In genomic region chr20:37373020-37373592, GRCh38 we compare ENCODE assay signal across 24 cellular contexts. TPM values are rescaled to one million over a fixed set of nuclear protein-coding genes. Genes with fewer than 3 reads are reported as not detected.
DNase-seq lines count a peak whose midpoint lies in the region; ATAC-seq, FAIRE-seq and TF ChIP-seq lines count a peak whose summit lies in the region.
"Had no signal": no experiment of that assay in that cellular context is flagged by ENCODE, and none has a peak within 500 bp of the region (broad histone marks: within the 10 kb centered on the region; RNA-seq: fewer than 3 reads in every experiment).

No MANE protein-coding gene starts in this region.

- WGBS in K562 (ENCODE audit: insufficient coverage, low coverage, missing lambda C conversion rate), result 92% methylated on average over 10 of the region's 10 CpGs
- WGBS in endodermal cell (ENCODE audit: insufficient coverage in 1 of 2, insufficient read length in 1 of 2), 2 experiments, result 97 to 98% methylated on average over 6 to 9 of the region's 10 CpGs

- H3K36me3 ChIP-seq in K562 (ENCODE audit: control insufficient read depth, insufficient read depth, low read length) (no peaks in the 10 kb centered on the region), tibial artery (peaks cover 0 to 13% (median 0%) of the 10 kb centered on the region in 3 donors), endodermal cell (ENCODE audit: control insufficient read depth, insufficient read depth, low read length) (peaks cover 67% of the 10 kb centered on the region)
- H3K36me3 ChIP-seq: BE2C had no signal

- intact Hi-C loops in K562 (cut with micrococcal nuclease) (no loop called here), posterior vena cava (cut with DNase I) (loop anchor here in 1 of 2 donors (5.0 kb wide), 1 partner anchor 229 kb away; no protein-coding TSS in a partner anchor), CD14-positive monocyte (cut with micrococcal nuclease) (no loop called here), tibial artery (cut with DNase I; ENCODE audit: low total_unique reads) (no loop called here)

- H3K4me2 ChIP-seq in K562 (ENCODE audit: insufficient read depth, low read length), result no peak overlapping the region
- H3K4me2 ChIP-seq: GM23338 had no signal

- POLR2A ChIA-PET in HEK293T (lab: Yijun Ruan, JAX), result no interaction called here
- POLR2A ChIA-PET in K562 (lab: Yijun Ruan, JAX), result no interaction called here

- H3K4me3 ChIP-seq in K562 (no peak overlapping the region), tibial artery (no peak overlapping the region), endodermal cell (ENCODE audit: low read length) (no peak overlapping the region)
- H3K4me3 ChIP-seq: GM23338 had no signal

- no peak for TF ChIP-seq RAD21 in K562 (CRISPR knock-in tag; conservative IDR thresholded peaks at IDR 0.05 in 1 of 2, IDR thresholded peaks at IDR 0.05 in 1 of 2)

- no peak overlapping the region for H3K27ac ChIP-seq in K562 (ENCODE audit: extremely low read depth, low read depth, low read length)
- no peak overlapping the region for H3K27ac ChIP-seq in tibial artery
- no peak overlapping the region for H3K27ac ChIP-seq in endodermal cell (ENCODE audit: low read depth, low read length)
- H3K27ac ChIP-seq: HL-60 had no signal

- H3K4me1 Mint-ChIP-seq in CD14-positive monocyte (peaks cover 17% of the 10 kb centered on the region), endodermal cell (peaks cover 9% of the 10 kb centered on the region)
- H3K4me1 Mint-ChIP-seq: GM23338 had no signal

- H3K27me3 ChIP-seq in K562 (ENCODE audit: control insufficient read depth in 2 of 2, insufficient read depth in 2 of 2, low read length in 2 of 2) (no peaks in the 10 kb centered on the region), tibial artery (no peaks in the 10 kb centered on the region), endodermal cell (ENCODE audit: control insufficient read depth, insufficient read depth, low read length, poor library complexity, severe bottlenecking) (no peaks in the 10 kb centered on the region)
- H3K27me3 ChIP-seq: BE2C had no signal

- H4K20me1 ChIP-seq in K562 (replicated peaks; ENCODE audit: control insufficient read depth, insufficient read depth, low read length), result no peaks in the 10 kb centered on the region

- H3K9ac ChIP-seq in K562 (ENCODE audit: insufficient read depth in 1 of 2, low read depth in 2 of 2, low read length in 2 of 2) (no peak overlapping the region), endodermal cell (ENCODE audit: extremely low read depth, low read length, poor library complexity, severe bottlenecking) (no peak overlapping the region)

- 0 out of 2 replicates have a peak, but pooled peaks cover 2% of the 10 kb centered on the region for H3K9me3 ChIP-seq in K562 (replicated peaks; ENCODE audit: control insufficient read depth, insufficient read depth, low read depth, low read length)
- no peaks in the 10 kb centered on the region for H3K9me3 ChIP-seq in tibial artery
- H3K9me3 ChIP-seq in endodermal cell (ENCODE audit: control insufficient read depth, low read length), result no peaks in the 10 kb centered on the region
- H3K9me3 ChIP-seq: BE2C, Caco-2 had no signal

- H3K4me1 ChIP-seq in K562 (replicated peaks in 1 of 2; ENCODE audit: control insufficient read depth in 2 of 2, insufficient read depth in 2 of 2, low read length in 2 of 2) (peaks cover 2 to 6% of the 10 kb centered on the region in 2 experiments; a peak in 4 of 5 replicates), tibial artery (no peaks in the 10 kb centered on the region), endodermal cell (ENCODE audit: control insufficient read depth, insufficient read depth, low read length) (no peaks in the 10 kb centered on the region)
- H3K4me1 ChIP-seq: BE2C, Caco-2 had no signal

- no peaks in the 10 kb centered on the region for H3K9me3 Mint-ChIP-seq in CD14-positive monocyte
- H3K9me3 Mint-ChIP-seq in endodermal cell, result no peaks in the 10 kb centered on the region
- H3K9me3 Mint-ChIP-seq: CD4-positive, alpha-beta T cell; GM23338; HFFc6; IgD-negative memory B cell had no signal

- H3K4me3 Mint-ChIP-seq in CD14-positive monocyte, result no peak overlapping the region
- no peak overlapping the region for H3K4me3 Mint-ChIP-seq in endodermal cell
- H3K4me3 Mint-ChIP-seq: CD4-positive, alpha-beta T cell; GM23338; HFFc6; IgD-negative memory B cell had no signal

- no peak for TF ChIP-seq EP300 in K562 (IDR thresholded peaks at IDR 0.05; ENCODE audit: low read length)

- FAIRE-seq in K562 (lab: Jason Lieb, UNC), result no peak
- FAIRE-seq: A204.1, D721Med, H54 had no signal

- no peaks in the 10 kb centered on the region for H3K9me1 ChIP-seq in K562 (ENCODE audit: control insufficient read depth, insufficient read depth, low read length)

- ATAC-seq in K562, result no peak
- ATAC-seq: GM23338 had no signal

- H3K27ac Mint-ChIP-seq in CD14-positive monocyte (peak overlapping the region in 1 of 7 donors; percentile 19), endodermal cell (no peak overlapping the region)
- H3K27ac Mint-ChIP-seq: CD4-positive, alpha-beta T cell; GM23338; HFFc6 had no signal

- TF ChIP-seq CTCF in K562 (IDR thresholded peaks at IDR 0.05 in 2 of 3, conservative IDR thresholded peaks at IDR 0.05 in 1 of 3; ENCODE audit: insufficient read depth in 2 of 3, low read depth in 1 of 3, low read length in 3 of 3), result no peak
- no peak for TF ChIP-seq CTCF in CD14-positive monocyte (IDR thresholded peaks at IDR 0.05)
- no peak for TF ChIP-seq CTCF in tibial artery (IDR thresholded peaks at IDR 0.05)
- no peak for TF ChIP-seq CTCF in endodermal cell (conservative IDR thresholded peaks at IDR 0.05)

- DNase-seq in HEK293T (ENCODE audit: extremely low spot score), result no peak
- no peak for DNase-seq in K562 (ENCODE audit: extremely low read depth in 1 of 4, low spot score in 3 of 4)
- DNase-seq in posterior vena cava (ENCODE audit: low spot score), result peak; percentile 3
- DNase-seq in CD14-positive monocyte (ENCODE audit: low spot score), result no peak
- no peak for DNase-seq in SW 1271 (lab: John Stamatoyannopoulos, UW)
- DNase-seq in tibial artery, result no peak
- DNase-seq in endodermal cell, result no peak
- DNase-seq: ACHN; BE2C; C1 segment of cervical spinal cord; Caco-2; CD4-positive, alpha-beta T cell; DMS153; DMS79; GDM1; HCEC 1CT; HFFc6; KG1 had no signal

- TF ChIP-seq POLR2A in K562 (conservative IDR thresholded peaks at IDR 0.05), result no peak

- H2AFZ ChIP-seq in K562 (ENCODE audit: low read depth, low read length), result no peak overlapping the region
- H2AFZ ChIP-seq: GM23338 had no signal

- peaks cover 31 to 41% of the 10 kb centered on the region in 2 donors for H3K36me3 Mint-ChIP-seq in CD14-positive monocyte
- H3K36me3 Mint-ChIP-seq in endodermal cell (ENCODE audit: low read depth), result peaks cover 54% of the 10 kb centered on the region

- in situ Hi-C loops in K562 (cut with MboI), result no loop called here

- no TSS peak for BruUV-seq in K562 (replicated peaks; lab: Mats Ljungman, UMichigan)

- CTCF ChIA-PET in HEK293T (lab: Yijun Ruan, JAX) (interaction anchor here (1.1 kb wide), 1 partner anchor 12 kb away, joined by 3 read pairs; no protein-coding TSS in a partner anchor), K562 (lab: Yijun Ruan, JAX; ENCODE audit: low intra/inter-chr PET ratio) (no interaction called here)

- no peaks in the 10 kb centered on the region for H3K79me2 ChIP-seq in K562 (ENCODE audit: control insufficient read depth, insufficient read depth, low read length)

- peaks cover 0 to 2% (median 0%) of the 10 kb centered on the region in 3 donors for H3K27me3 Mint-ChIP-seq in CD14-positive monocyte (ENCODE audit: low read depth in 3 of 3)
- no peaks in the 10 kb centered on the region for H3K27me3 Mint-ChIP-seq in endodermal cell (ENCODE audit: insufficient read depth)
- H3K27me3 Mint-ChIP-seq: CD4-positive, alpha-beta T cell; IgD-negative memory B cell had no signal

TF ChIP-seq in HEK293T, 16 proteins besides CTCF, POLR2A, EP300 and RAD21:
- TF ChIP-seq ZNF384 (IDR thresholded peaks at IDR 0.05), result no peak
- no peak for TF ChIP-seq HDGF (IDR thresholded peaks at IDR 0.05; ENCODE audit: borderline replicate concordance)
- 0 out of 2 replicates have a peak, but pooled peaks have one; percentile 10 for TF ChIP-seq LEF1 (IDR thresholded peaks at IDR 0.05; ENCODE audit: borderline replicate concordance)
- no peak for TF ChIP-seq SUZ12 (IDR thresholded peaks at IDR 0.05)

RNA-seq across cellular contexts. Expression of gene SRC, which starts 27.2 kb away (rescaled TPM):
- 23.1 and 61.0 TPM in 2 replicates for total RNA-seq in K562 (2011; cell fraction: chromatin; rRNA removed; ENCODE audit: low replicate concordance)
- 26.7 and 29.4 TPM in 2 replicates for total RNA-seq in K562 (2011; cell fraction: nucleolus; rRNA removed)
- total RNA-seq in K562 (2011; cell fraction: nucleoplasm; rRNA removed), result 20.5 and 28.9 TPM in 2 replicates
- total RNA-seq in K562 (2014; rRNA removed), result 2.0 and 4.7 TPM in 2 replicates
- 1.4 and 1.9 TPM in 2 replicates for total RNA-seq in K562 (2014; rRNA removed; fragmentation: Illumina TruSeq; extraction: Trizol)
- total RNA-seq in K562 (2015; rRNA removed; fragmentation: Illumina TruSeq; extraction: Trizol), result 2.9 and 3.1 TPM in 2 replicates
- total RNA-seq in K562 (2021), result 7.0 and 7.7 TPM in 2 replicates
- 8.0 and 8.5 TPM in 2 replicates for polyA plus RNA-seq in K562 (2011; rRNA removed)
- 6.8 and 11.9 TPM in 2 replicates for polyA plus RNA-seq in K562 (2011; cell fraction: cytosol; rRNA removed)
- 45.7 and 78.2 TPM in 2 replicates for polyA plus RNA-seq in K562 (2011; cell fraction: nucleus; rRNA removed)
- polyA plus RNA-seq in K562 (2012), result 4.7 and 5.8 TPM in 2 replicates
- 5.4 and 8.3 TPM in 2 replicates for polyA plus RNA-seq in K562 (2014; fragmentation: Illumina TruSeq; extraction: Trizol)
- under 1 TPM; 0.06 to 0.14 TPM for polyA plus RNA-seq in K562 (2014; fragmentation: Nextera tagmentation; extraction: Ambion mirVana)
- 4.8 and 5.2 TPM in 2 replicates for polyA plus RNA-seq in K562 (2014; rRNA removed)
- 5.2 and 16.3 TPM in 2 replicates for polyA minus RNA-seq in K562 (2011; rRNA and poly(A)+ RNA removed)
- polyA minus RNA-seq in K562 (2011; cell fraction: cytosol; rRNA and poly(A)+ RNA removed), result 4.0 and 10.0 TPM in 2 replicates
- polyA minus RNA-seq in K562 (2011; cell fraction: nucleus; rRNA and poly(A)+ RNA removed), result 12.3 and 15.8 TPM in 2 replicates
- 10 to 100 TPM; 35.4 to 39.1 TPM for total RNA-seq in posterior vena cava
- 1 to 10 TPM; 4.9 to 6.8 TPM for polyA plus RNA-seq in CD14-positive monocyte
- total RNA-seq in endodermal cell, result 100 to 1,000 TPM in 1 of 2 donors, 10 to 100 TPM in 1; 75.6 to 109 TPM
- 48.4 TPM for polyA plus RNA-seq in endodermal cell (2013, experiment 1 of 2)
- polyA plus RNA-seq in endodermal cell (2013, experiment 2 of 2), result 41.1 TPM
